28 cellular contexts compared by ENCODE assay signal in genomic region chr6:144929262-144929661, GRCh38.
"Had no signal": no experiment of that assay in that cellular context is flagged by ENCODE, and none has a peak within 500 bp of the region (broad histone marks: within the 10 kb centered on the region; RNA-seq: fewer than 3 reads in every experiment).

No MANE protein-coding gene starts in this region.

- ATAC-seq: activated CD8-positive, alpha-beta memory T cell treated with anti-CD3 and anti-CD28 coated beads, Interleukin-2, amount 10 ng/mL, durations not matched to agents 7 days and 5 days; activated CD8-positive, alpha-beta T cell treated with anti-CD3 and anti-CD28 coated beads, Interleukin-2, amount 10 ng/mL, durations not matched to agents 7 days and 5 days; activated naive CD8-positive, alpha-beta T cell treated with anti-CD3 and anti-CD28 coated beads, Interleukin-2, amount 50 U/mL, for 24 hours had no signal

- H3K4me1 ChIP-seq: ascending aorta had no signal

- H3K36me3 ChIP-seq: ascending aorta, cardiac muscle cell had no signal

- H3K27me3 ChIP-seq: ascending aorta, cardiac muscle cell had no signal

- H3K27ac ChIP-seq: ascending aorta, cardiac muscle cell, VCaP had no signal

- DNase-seq: activated B cell treated with CpG ODN at 0.5 μM for 24 hours; activated CD4-positive, alpha-beta memory T cell treated with anti-CD3 and anti-CD28 coated beads, Interleukin-2, amount 10 ng/mL, durations not matched to agents 7 days and 5 days; activated CD4-positive, alpha-beta T cell treated with anti-CD3 and anti-CD28 coated beads for 4 hours; activated CD4-positive, alpha-beta T cell treated with anti-CD3 and anti-CD28 coated beads, Interleukin-2, amount 10 ng/mL, durations not matched to agents 24 days and 14 days; activated CD4-positive, alpha-beta T cell treated with anti-CD3 and anti-CD28 coated beads, Interleukin-2, amount 50 U/mL, for 1 hour; activated CD4-positive, alpha-beta T cell treated with anti-CD3 and anti-CD28 coated beads, Interleukin-2, amount 50 U/mL, for 4 hours; activated CD4-positive, CD25-positive, alpha-beta regulatory T cell treated with anti-CD3 and anti-CD28 coated beads, Interleukin-2, amount 50 U/mL, for 72 hours; activated CD8-positive, alpha-beta memory T cell treated with anti-CD3 and anti-CD28 coated beads for 24 hours; activated CD8-positive, alpha-beta memory T cell treated with anti-CD3 and anti-CD28 coated beads, Interleukin-2, amount 10 ng/mL, durations not matched to agents 7 days and 5 days; activated CD8-positive, alpha-beta memory T cell treated with anti-CD3 and anti-CD28 coated beads, Interleukin-2, amount 50 U/mL, for 48 hours; activated CD8-positive, alpha-beta T cell treated with anti-CD3 and anti-CD28 coated beads, Interleukin-2, amount 10 ng/mL, durations not matched to agents 7 days and 5 days; activated effector memory CD4-positive, alpha-beta T cell treated with Interleukin-2 at 50 U/mL for 16 hours; activated gamma-delta T cell; activated naive CD4-positive, alpha-beta T cell treated with anti-CD3 and anti-CD28 coated beads, Interleukin-2, amount 10 ng/mL, durations not matched to agents 7 days and 5 days; activated naive CD4-positive, alpha-beta T cell treated with Interleukin-2 at 50 U/mL for 16 hours; activated naive CD8-positive, alpha-beta T cell treated with anti-CD3 and anti-CD28 coated beads, Interleukin-2, amount 10 ng/mL, durations not matched to agents 7 days and 5 days; activated naive CD8-positive, alpha-beta T cell treated with anti-CD3 and anti-CD28 coated beads, Interleukin-2, amount 50 U/mL, for 24 hours; activated T-cell treated with anti-CD3 and anti-CD28 coated beads, Interleukin-2, amount 50 U/mL, for 24 hours; activated T-cell treated with anti-CD3 and anti-CD28 coated beads, Interleukin-2, amount 50 U/mL, for 48 hours; amygdala; anterior cingulate cortex; caudate nucleus; cerebellar nuclear complex; T-helper 2 cell; T-helper 9 cell had no signal

- H3K4me3 ChIP-seq: ascending aorta, cardiac muscle cell had no signal

- H3K9me3 ChIP-seq: ascending aorta had no signal
